14 cellular contexts compared by ENCODE assay signal in genomic region chr6:122035193-122035592, GRCh38.
DNase-seq lines count a peak whose midpoint lies in the region; ATAC-seq and TF ChIP-seq lines count a peak whose summit lies in the region.
"Had no signal": no experiment of that assay in that cellular context is flagged by ENCODE, and none has a peak within 500 bp of the region (broad histone marks: within the 10 kb centered on the region; RNA-seq: fewer than 3 reads in every experiment).

No MANE protein-coding gene starts in this region.

- no peaks in the 10 kb centered on the region for H3K9me2 ChIP-seq in GM23338 (ENCODE audit: insufficient read depth)

- H3K36me3 Mint-ChIP-seq in GM23338 (ENCODE audit: low read depth), result peaks cover 8% of the 10 kb centered on the region; the same call in 2 of the 3 replicates
- H3K36me3 Mint-ChIP-seq: CD8-positive, alpha-beta memory T cell had no signal

- H3K56ac ChIP-seq in mesendoderm (ENCODE audit: low read length), result peak overlapping the region; percentile 10

- peaks cover 2% of the 10 kb centered on the region for H3K27me3 Mint-ChIP-seq in GM23338 (ENCODE audit: insufficient read depth, low read depth, poor library complexity)
- H3K27me3 Mint-ChIP-seq: CD8-positive, alpha-beta memory T cell had no signal

- H4K20me1 ChIP-seq in GM23338 (replicated peaks; ENCODE audit: insufficient read depth), result no peaks in the 10 kb centered on the region
- H4K20me1 ChIP-seq: BLaER1 had no signal

- no peaks in the 10 kb centered on the region for H3K79me1 ChIP-seq in mesendoderm (ENCODE audit: low read length)

- no peak for DNase-seq in GM23338 (ENCODE audit: low spot score)
- DNase-seq in SK-MEL-5 (ENCODE audit: low read depth, low spot score), result peak; percentile 24
- no peak for DNase-seq in mesendoderm
- no peak for DNase-seq in left lobe of liver (ENCODE audit: low spot score)
- no peak for DNase-seq in anterior cingulate cortex (lab: John Stamatoyannopoulos, UW)
- DNase-seq in WERI-Rb-1, result no peak
- DNase-seq: AML-193; Caco-2; CD8-positive, alpha-beta memory T cell; DMS53; GF-D8; HCEC 1CT; HFFc6 had no signal

- peak overlapping the region; percentile 12 for H3K4ac ChIP-seq in mesendoderm (ENCODE audit: low read depth, low read length)

- ATAC-seq in GM23338 (no peak), left lobe of liver (no peak)

- H3K27ac Mint-ChIP-seq in GM23338, result no peak overlapping the region
- H3K27ac Mint-ChIP-seq: CD8-positive, alpha-beta memory T cell; HFFc6 had no signal

- H3K4me2 ChIP-seq in GM23338, result no peak overlapping the region
- no peak overlapping the region for H3K4me2 ChIP-seq in mesendoderm (ENCODE audit: low read length)
- H3K4me2 ChIP-seq: BLaER1 had no signal

- no peaks in the 10 kb centered on the region for H3K36me3 ChIP-seq in GM23338 (ENCODE audit: insufficient read depth)
- no peaks in the 10 kb centered on the region for H3K36me3 ChIP-seq in mesendoderm (ENCODE audit: control insufficient read depth, insufficient read depth, low read length)
- H3K36me3 ChIP-seq in WERI-Rb-1, result no peaks in the 10 kb centered on the region
- H3K36me3 ChIP-seq: BLaER1 had no signal

- H3K4me1 Mint-ChIP-seq in GM23338, result peaks cover 8% of the 10 kb centered on the region; the same call in 2 of the 3 replicates
- H3K4me1 Mint-ChIP-seq: CD8-positive, alpha-beta memory T cell had no signal

- peak overlapping the region; percentile 22 for H2AK5ac ChIP-seq in mesendoderm (ENCODE audit: low read length)

- no peak overlapping the region for H3K27ac ChIP-seq in GM23338 (ENCODE audit: low read depth)
- no peak overlapping the region for H3K27ac ChIP-seq in mesendoderm (ENCODE audit: low read depth, low read length)
- no peak overlapping the region for H3K27ac ChIP-seq in WERI-Rb-1
- H3K27ac ChIP-seq: BLaER1 had no signal

- H3K4me3 ChIP-seq in GM23338 (no peak overlapping the region), mesendoderm (ENCODE audit: low read length) (no peak overlapping the region), WERI-Rb-1 (ENCODE audit: low read depth, low read length) (no peak overlapping the region)
- H3K4me3 ChIP-seq: BLaER1 had no signal

- no peak for TF ChIP-seq CTCF in GM23338 (conservative IDR thresholded peaks at IDR 0.05; ENCODE audit: low read depth in 2 of 2)
- TF ChIP-seq CTCF in WERI-Rb-1 (IDR thresholded peaks at IDR 0.05; ENCODE audit: low read depth, low read length), result no peak

- H4K8ac ChIP-seq in mesendoderm (ENCODE audit: low read depth, low read length), result no peak overlapping the region

- no peaks in the 10 kb centered on the region for H3K27me3 ChIP-seq in GM23338 (ENCODE audit: insufficient read depth)
- no peaks in the 10 kb centered on the region for H3K27me3 ChIP-seq in mesendoderm (ENCODE audit: insufficient read depth, low read length, poor library complexity)
- H3K27me3 ChIP-seq in WERI-Rb-1 (ENCODE audit: insufficient read depth, low read depth, severe bottlenecking), result no peaks in the 10 kb centered on the region
- H3K27me3 ChIP-seq: BLaER1 had no signal

- no peak overlapping the region for H4K5ac ChIP-seq in mesendoderm (ENCODE audit: low read length)

- no peaks in the 10 kb centered on the region for H3K79me2 ChIP-seq in GM23338 (replicated peaks; ENCODE audit: insufficient read depth)
- H3K79me2 ChIP-seq in mesendoderm (ENCODE audit: control insufficient read depth, insufficient read depth, low read length), result no peaks in the 10 kb centered on the region

- in situ Hi-C loops in SK-MEL-5 (cut with HindIII; ENCODE audit: low pct_unique_long_range_greater_than_20kb, low sequenced_read_pairs), result no loop called here

- H3K4me3 Mint-ChIP-seq in GM23338, result no peak overlapping the region
- H3K4me3 Mint-ChIP-seq: CD8-positive, alpha-beta memory T cell; HFFc6 had no signal

- no peak overlapping the region for H3K9ac ChIP-seq in mesendoderm (ENCODE audit: low read length)
- H3K9ac ChIP-seq: BLaER1 had no signal

- H3K4me1 ChIP-seq in GM23338 (ENCODE audit: insufficient read depth) (peaks cover 8% of the 10 kb centered on the region; the same call in 1 of the 2 replicates), mesendoderm (ENCODE audit: control insufficient read depth, low read depth, low read length) (no peaks in the 10 kb centered on the region)
- H3K4me1 ChIP-seq: BLaER1, Caco-2 had no signal

- H2BK120ac ChIP-seq in mesendoderm (ENCODE audit: low read depth, low read length), result peak overlapping the region; percentile 67

- no peaks in the 10 kb centered on the region for H3F3A ChIP-seq in GM23338 (replicated peaks; ENCODE audit: low read depth)

- no CpG with 5 or more reads among the region's 3 CpGs for WGBS in mesendoderm (ENCODE audit: extremely low coverage, insufficient coverage, low lambda C conversion rate)

- H2BK15ac ChIP-seq in mesendoderm (replicated peaks; ENCODE audit: low read depth), result no peak overlapping the region

- H2AFZ ChIP-seq in GM23338, result peak overlapping the region; percentile 61; the same call in 1 of the 2 replicates

- H2BK5ac ChIP-seq in mesendoderm (ENCODE audit: low read length), result no peak overlapping the region

- H3K18ac ChIP-seq in mesendoderm (ENCODE audit: low read length), result peak overlapping the region; percentile 80

- H3K23ac ChIP-seq in mesendoderm (ENCODE audit: low read length), result no peak overlapping the region

- H3K9me3 Mint-ChIP-seq in GM23338, result peaks cover 3% of the 10 kb centered on the region; the same call in 1 of the 3 replicates
- H3K9me3 Mint-ChIP-seq: HFFc6 had no signal

- H3K9me3 ChIP-seq in WERI-Rb-1 (ENCODE audit: severe bottlenecking), result no peaks in the 10 kb centered on the region
- H3K9me3 ChIP-seq: BLaER1, Caco-2 had no signal

TF ChIP-seq in GM23338, 12 proteins besides CTCF, POLR2A, EP300 and RAD21 (continues in another document):
- TF ChIP-seq POLR2AphosphoS5 (IDR thresholded peaks at IDR 0.05; ENCODE audit: low read depth) (no peak), ZNF114 (CRISPR knock-in tag; IDR thresholded peaks at IDR 0.05) (no peak), NANOG (IDR thresholded peaks at IDR 0.05; ENCODE audit: borderline replicate concordance) (no peak), ETS1 (IDR thresholded peaks at IDR 0.05) (no peak), EZH2phosphoT487 (IDR thresholded peaks at IDR 0.05; ENCODE audit: unreplicated experiment) (no peak), CREB1 (CRISPR knock-in tag; IDR thresholded peaks at IDR 0.05; ENCODE audit: low read depth) (no peak), STAT1 (IDR thresholded peaks at IDR 0.05; ENCODE audit: unreplicated experiment) (no peak), EZH2 (IDR thresholded peaks at IDR 0.05; ENCODE audit: low read depth, unreplicated experiment) (no peak)
